8 cellular contexts compared by ENCODE assay signal in the genomic region with DNA sequence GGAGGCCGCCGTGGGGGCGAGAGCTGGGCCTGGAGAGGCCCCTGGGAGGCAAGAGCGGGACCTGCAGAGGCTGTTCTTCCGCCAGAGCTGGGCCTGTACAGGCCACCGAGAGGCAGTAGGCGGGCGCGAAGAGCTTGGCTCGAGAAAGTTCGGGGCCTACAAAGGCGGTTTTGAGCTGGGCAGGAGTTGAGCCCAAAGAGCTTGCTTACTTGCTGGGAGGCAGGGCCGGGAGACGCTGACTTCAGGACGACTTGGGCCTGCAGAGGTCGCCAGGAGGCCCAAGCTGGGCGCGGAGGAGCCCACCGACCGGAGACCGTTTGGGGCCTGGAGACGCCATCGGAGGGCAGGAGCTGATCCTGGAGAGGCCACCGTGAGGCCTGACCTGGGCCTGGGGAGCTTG.
DNase-seq lines count a peak whose midpoint lies in the region; ATAC-seq, FAIRE-seq and TF ChIP-seq lines count a peak whose summit lies in the region.
"Not testable (repeated sequence)": the region's sequence is repeated elsewhere in the genome, so short reads cannot be mapped to it uniquely, and the experiment has no call there.

No MANE protein-coding gene starts in this region.

- not testable (repeated sequence) for TF ChIP-seq POLR2A in endothelial cell of umbilical vein (IDR thresholded peaks at IDR 0.05; ENCODE audit: low read depth, low read length)

- peaks cover 0 to 14% (median 5%) of the 10 kb centered on the region in 5 donors for H3K9me3 Mint-ChIP-seq in CD8-positive, alpha-beta memory T cell
- not testable (repeated sequence) for H3K9me3 Mint-ChIP-seq in activated CD4-positive, alpha-beta memory T cell treated with anti-CD3 and anti-CD28 coated beads for 36 hours; activated naive CD4-positive, alpha-beta T cell treated with anti-CD3 and anti-CD28 coated beads, Interleukin-2, amount 50 U/mL, for 72 hours

- not testable (repeated sequence) for H3K4me2 ChIP-seq in endothelial cell of umbilical vein (ENCODE audit: insufficient read depth, low read length)

- H3K36me3 ChIP-seq in CD8-positive, alpha-beta memory T cell (ENCODE audit: insufficient read depth, low read length); NT2/D1 (ENCODE audit: insufficient read depth, insufficient read length, low read length); endothelial cell of umbilical vein (ENCODE audit: control insufficient read depth in 2 of 2, extremely low read depth in 1 of 2, insufficient read depth in 2 of 2, low read length in 2 of 2); thoracic aorta: not testable (repeated sequence)

- intact Hi-C loops in activated CD4-positive, alpha-beta memory T cell treated with anti-CD3 and anti-CD28 coated beads for 36 hours (cut with micrococcal nuclease); endothelial cell of umbilical vein (cut with micrococcal nuclease); posterior cingulate gyrus (cut with DNase I): not testable (repeated sequence)

- dilution Hi-C loops in endothelial cell of umbilical vein (cut with MboI; ENCODE audit: extremely low pct_ligation_motif_present, low sequenced_read_pairs), result not testable (repeated sequence)

- not testable (repeated sequence) for H3K9me1 ChIP-seq in endothelial cell of umbilical vein (replicated peaks; ENCODE audit: control insufficient read depth, extremely low read depth, insufficient read depth, low read length)

- H3K4me1 ChIP-seq in CD8-positive, alpha-beta memory T cell (ENCODE audit: insufficient read depth, low read length); NT2/D1 (ENCODE audit: insufficient read depth, insufficient read length); endothelial cell of umbilical vein (ENCODE audit: control insufficient read depth, extremely low read depth, insufficient read depth, low read length); thoracic aorta (ENCODE audit: control insufficient read depth in 1 of 2, low read depth in 2 of 2): not testable (repeated sequence)

- FAIRE-seq in endothelial cell of umbilical vein (lab: Jason Lieb, UNC), result not testable (repeated sequence)

- not testable (repeated sequence) for H3K27ac Mint-ChIP-seq in CD8-positive, alpha-beta memory T cell; activated CD4-positive, alpha-beta memory T cell treated with anti-CD3 and anti-CD28 coated beads for 36 hours; activated naive CD4-positive, alpha-beta T cell treated with anti-CD3 and anti-CD28 coated beads, Interleukin-2, amount 50 U/mL, for 72 hours

- POLR2A ChIA-PET in CD8-positive, alpha-beta memory T cell (lab: Charles Lee); activated CD4-positive, alpha-beta memory T cell treated with anti-CD3 and anti-CD28 coated beads for 36 hours (lab: Charles Lee); endothelial cell of umbilical vein (lab: Charles Lee): not testable (repeated sequence)

- CTCF ChIA-PET in CD8-positive, alpha-beta memory T cell (lab: Charles Lee); activated CD4-positive, alpha-beta memory T cell treated with anti-CD3 and anti-CD28 coated beads for 36 hours (lab: Charles Lee); endothelial cell of umbilical vein (lab: Charles Lee): not testable (repeated sequence)

- H3K27me3 ChIP-seq in CD8-positive, alpha-beta memory T cell (ENCODE audit: insufficient read depth, low read length, poor library complexity, severe bottlenecking); NT2/D1 (ENCODE audit: insufficient read depth, insufficient read length); endothelial cell of umbilical vein (ENCODE audit: control insufficient read depth in 2 of 2, insufficient read depth in 2 of 2, low read length in 2 of 2); thoracic aorta (replicated peaks; ENCODE audit: insufficient read depth): not testable (repeated sequence)

- not testable (repeated sequence) for BruUV-seq in endothelial cell of umbilical vein (replicated peaks; lab: Mats Ljungman, UMichigan)

- H3K4me3 ChIP-seq in CD8-positive, alpha-beta memory T cell (ENCODE audit: low read length); NT2/D1 (ENCODE audit: insufficient read length, low read depth); endothelial cell of umbilical vein (replicated peaks in 1 of 3; ENCODE audit: insufficient read depth in 1 of 3, low read depth in 1 of 3, low read length in 3 of 3); thoracic aorta: not testable (repeated sequence)

- ATAC-seq in activated naive CD4-positive, alpha-beta T cell treated with anti-CD3 and anti-CD28 coated beads, Interleukin-2, amount 50 U/mL, for 72 hours; thoracic aorta (ENCODE audit: insufficient number of reproducible peaks, low FRiP score, low read depth): not testable (repeated sequence)

- H3K9ac ChIP-seq in NT2/D1 (ENCODE audit: insufficient read length, low read depth); endothelial cell of umbilical vein (replicated peaks; ENCODE audit: extremely low read depth, insufficient read depth, low read length): not testable (repeated sequence)

- H4K20me1 ChIP-seq in endothelial cell of umbilical vein (replicated peaks; ENCODE audit: control insufficient read depth, extremely low read depth, insufficient read depth, low read length), result not testable (repeated sequence)

- not testable (repeated sequence) for H3K4me1 Mint-ChIP-seq in CD8-positive, alpha-beta memory T cell; activated CD4-positive, alpha-beta memory T cell treated with anti-CD3 and anti-CD28 coated beads for 36 hours (ENCODE audit: low read depth)

- H3K27ac ChIP-seq in CD8-positive, alpha-beta memory T cell (ENCODE audit: low read depth, low read length); endothelial cell of umbilical vein (ENCODE audit: insufficient read depth, low read depth, low read length); thoracic aorta: not testable (repeated sequence)

- H3K27me3 Mint-ChIP-seq in CD8-positive, alpha-beta memory T cell; activated CD4-positive, alpha-beta memory T cell treated with anti-CD3 and anti-CD28 coated beads for 36 hours: not testable (repeated sequence)

- not testable (repeated sequence) for H3K4me3 Mint-ChIP-seq in CD8-positive, alpha-beta memory T cell; activated CD4-positive, alpha-beta memory T cell treated with anti-CD3 and anti-CD28 coated beads for 36 hours

- peak in 4 of 5 donors; percentile 3 to 76 (median 52) for DNase-seq in CD8-positive, alpha-beta memory T cell
- DNase-seq in NT2/D1 (ENCODE audit: low read depth, low spot score) (peak; percentile 25), endothelial cell of umbilical vein (ENCODE audit: low read depth, low spot score) (peak; percentile 52), iris pigment epithelial cell (ENCODE audit: low read depth) (peak; percentile 48), posterior cingulate gyrus (peak in 9 of 10 donors; percentile 7 to 100 (median 83)), thoracic aorta (ENCODE audit: low spot score) (peak; percentile 74)
- peak; percentile 43 for DNase-seq in activated CD4-positive, alpha-beta memory T cell treated with anti-CD3 and anti-CD28 coated beads for 36 hours
- peak; percentile 63 to 94 for DNase-seq in activated naive CD4-positive, alpha-beta T cell treated with anti-CD3 and anti-CD28 coated beads, Interleukin-2, amount 50 U/mL, for 72 hours (ENCODE audit: low spot score in 2 of 2)

- H3K9me3 ChIP-seq in CD8-positive, alpha-beta memory T cell (ENCODE audit: low read length); NT2/D1 (ENCODE audit: insufficient read depth, low read length); endothelial cell of umbilical vein (replicated peaks; ENCODE audit: control insufficient read depth, insufficient read depth, low read length); thoracic aorta: not testable (repeated sequence)

- not testable (repeated sequence) for TF ChIP-seq CTCF in endothelial cell of umbilical vein (IDR thresholded peaks at IDR 0.05; ENCODE audit: extremely low read depth in 1 of 2, insufficient read depth in 1 of 2, low read depth in 1 of 2, low read length in 2 of 2); thoracic aorta (IDR thresholded peaks at IDR 0.05)

- not testable (repeated sequence) for H3K79me2 ChIP-seq in endothelial cell of umbilical vein (ENCODE audit: control insufficient read depth, insufficient read depth, low read length)

- not testable (repeated sequence) for H3K36me3 Mint-ChIP-seq in CD8-positive, alpha-beta memory T cell; activated CD4-positive, alpha-beta memory T cell treated with anti-CD3 and anti-CD28 coated beads for 36 hours; activated naive CD4-positive, alpha-beta T cell treated with anti-CD3 and anti-CD28 coated beads, Interleukin-2, amount 50 U/mL, for 72 hours

- H2AFZ ChIP-seq in endothelial cell of umbilical vein (ENCODE audit: low read depth, low read length), result not testable (repeated sequence)

Comparison
In these comparisons a context has a peak if more than half of its experiments do, and no peak if none do; other contexts are left out.
1. DNase-seq: peak in every context shown above with its lines; median percentile 83 in posterior cingulate gyrus; 78 in activated naive CD4-positive, alpha-beta T cell treated with anti-CD3 and anti-CD28 coated beads, Interleukin-2, amount 50 U/mL, for 72 hours; 74 in thoracic aorta; 52 in CD8-positive, alpha-beta memory T cell; 52 in endothelial cell of umbilical vein; 48 in iris pigment epithelial cell; 43 in activated CD4-positive, alpha-beta memory T cell treated with anti-CD3 and anti-CD28 coated beads for 36 hours; 25 in NT2/D1.